ENCODE assay signal across 8 cellular contexts in the genomic region with DNA sequence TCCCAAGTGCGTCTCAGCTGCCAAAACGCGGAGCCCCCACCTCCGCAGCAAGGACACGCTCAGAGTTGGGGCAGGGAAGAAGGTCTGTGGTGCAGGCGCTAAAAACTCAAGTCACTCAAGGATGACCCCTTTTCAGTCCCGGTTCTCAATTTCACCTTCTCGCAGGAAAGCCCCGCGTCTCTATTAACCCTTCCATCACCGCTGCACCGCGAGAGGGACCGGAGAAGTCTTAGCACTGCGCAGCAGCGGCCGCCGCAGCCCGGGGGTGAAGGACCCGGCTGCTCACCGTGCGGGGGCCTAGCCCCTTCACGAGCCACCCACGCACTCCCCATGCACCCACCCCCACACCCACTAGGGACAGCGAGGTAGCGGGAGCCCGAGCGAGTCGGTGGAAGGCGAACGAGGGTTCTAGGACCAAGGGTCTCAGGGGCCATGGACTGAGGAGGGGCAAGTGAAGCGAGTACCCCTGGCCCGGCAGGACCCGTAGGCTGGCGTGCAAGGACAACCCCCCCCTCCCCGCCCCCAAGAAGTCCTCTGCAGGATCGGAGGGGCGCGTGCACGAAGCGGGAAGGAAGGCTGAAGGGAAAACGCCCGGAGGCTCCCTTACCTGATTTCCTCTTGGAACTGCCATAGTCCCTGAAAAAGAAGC.
DNase-seq lines count a peak whose midpoint lies in the region; ATAC-seq, FAIRE-seq and TF ChIP-seq lines count a peak whose summit lies in the region.

No MANE protein-coding gene starts in this region.

- WGBS in GM12878 (ENCODE audit: insufficient coverage, insufficient replicate concordance, low lambda C conversion rate, missing lambda C conversion rate), result under 1% methylated on average over 40 of the region's 43 CpGs
- WGBS in neuronal stem cell (ENCODE audit: extremely low coverage in 2 of 2, insufficient read length in 2 of 2, insufficient replicate concordance in 1 of 2), 2 donors, result no CpG with 5 or more reads among the region's 43 CpGs

- POLR2A ChIA-PET in GM12878 (lab: Charles Lee), result interaction anchor here (1.2 kb wide), 1 partner anchor 14 kb away, joined by 3 read pairs; no protein-coding TSS in a partner anchor

- CTCF ChIA-PET in GM12878 (lab: Yijun Ruan, JAX), result no interaction called here

- no peak overlapping the region for H2BK5ac ChIP-seq in neuronal stem cell (ENCODE audit: low read length)

- peak overlapping the region; percentile 95 for H3K14ac ChIP-seq in neuronal stem cell (ENCODE audit: low read length)

- H3K36me3 ChIP-seq in GM12878 (ENCODE audit: control insufficient read depth in 2 of 2, insufficient read depth in 2 of 2, low read length in 1 of 2) (no peaks in the 10 kb centered on the region), neuronal stem cell (replicated peaks in 1 of 2; ENCODE audit: control insufficient read depth in 2 of 2, insufficient read depth in 2 of 2, low read length in 2 of 2) (no peaks in the 10 kb centered on the region), WERI-Rb-1 (no peaks in the 10 kb centered on the region)

- peak overlapping the region; percentile 6 for H3K23ac ChIP-seq in neuronal stem cell (ENCODE audit: low read depth, low read length, poor library complexity)

- SMC1A ChIA-PET in GM12878 (lab: Charles Lee; ENCODE audit: uncharacterized antibody, unreplicated experiment), result no interaction called here

- H3K4me2 ChIP-seq in GM12878 (ENCODE audit: control insufficient read depth, insufficient read depth) (peak overlapping the region; percentile 60), neuronal stem cell (ENCODE audit: insufficient read depth, low read length, poor library complexity, severe bottlenecking) (peak overlapping the region; percentile 99)

- H3K79me2 ChIP-seq in GM12878 (ENCODE audit: control insufficient read depth, insufficient read depth, low read length), result peaks cover 44% of the 10 kb centered on the region

- no peak for TF ChIP-seq CTCF in GM12864 (IDR thresholded peaks at IDR 0.05; ENCODE audit: low read depth, low read length, missing control alignments)
- no peak for TF ChIP-seq CTCF in GM12878 (IDR thresholded peaks at IDR 0.05 in 2 of 3, conservative IDR thresholded peaks at IDR 0.05 in 1 of 3; ENCODE audit: control insufficient read depth in 2 of 3, extremely low read depth in 1 of 3, insufficient read depth in 1 of 3, low read depth in 3 of 3, low read length in 3 of 3)
- no peak for TF ChIP-seq CTCF in WERI-Rb-1 (IDR thresholded peaks at IDR 0.05; ENCODE audit: low read depth, low read length)

- in situ Hi-C loops in GM12878 (cut with MboI), result no loop called here

- no peaks in the 10 kb centered on the region for H3K79me1 ChIP-seq in neuronal stem cell (ENCODE audit: low read depth, low read length)

- no TSS peak for BruUV-seq in GM12878 (replicated peaks; lab: Mats Ljungman, UMichigan)

- TF ChIP-seq POLR2A in GM12878 (IDR thresholded peaks at IDR 0.05; ENCODE audit: low read depth, low read length), result peak; percentile 66

- peak overlapping the region; percentile 30 for H2AK5ac ChIP-seq in neuronal stem cell (ENCODE audit: low read depth, low read length)

- H2AFZ ChIP-seq in GM12878 (ENCODE audit: control insufficient read depth, low read depth, low read length) (peak overlapping the region; percentile 40), neuronal stem cell (ENCODE audit: low read length) (no peak overlapping the region)

- no peak for TF ChIP-seq RAD21 in GM12878 (IDR thresholded peaks at IDR 0.05; ENCODE audit: insufficient read depth, low read depth, low read length)

- H4K8ac ChIP-seq in neuronal stem cell (ENCODE audit: low read depth, low read length), result no peak overlapping the region

- peak; percentile 72 for DNase-seq in GM12864 (ENCODE audit: low read depth)
- DNase-seq in GM12878 (ENCODE audit: low read depth, low spot score), result no peak
- no peak for DNase-seq in neuronal stem cell (ENCODE audit: low spot score)
- no peak for DNase-seq in WERI-Rb-1
- no peak for DNase-seq in NCI-H524 treated with DMSO at 0.1 percent for 48 hours (lab: John Stamatoyannopoulos, UW)
- DNase-seq in NCI-H774 (lab: John Stamatoyannopoulos, UW), result no peak

- H2BK12ac ChIP-seq in neuronal stem cell (ENCODE audit: low read length), result peak overlapping the region; percentile 76

- H3K27me3 ChIP-seq in GM12878 (replicated peaks in 1 of 2; ENCODE audit: control insufficient read depth in 2 of 2, insufficient read depth in 2 of 2, low read length in 1 of 2) (no peaks in the 10 kb centered on the region), neuronal stem cell (ENCODE audit: control insufficient read depth in 3 of 3, insufficient read depth in 3 of 3, low read depth in 1 of 3, low read length in 3 of 3) (peaks cover 4 to 21% (median 6%) of the 10 kb centered on the region in 3 experiments), WERI-Rb-1 (ENCODE audit: insufficient read depth, low read depth, severe bottlenecking) (no peaks in the 10 kb centered on the region)

- peak overlapping the region; percentile 69 for H2BK15ac ChIP-seq in neuronal stem cell (ENCODE audit: low read length)

- H3K4me3 ChIP-seq in GM12864 (ENCODE audit: low read depth, low read length) (peak overlapping the region; percentile 67), GM12878 (peak overlapping the region; percentile 99), neuronal stem cell (ENCODE audit: low read length in 2 of 2) (peak overlapping the region in 1 of 2 donors; percentile 79), WERI-Rb-1 (ENCODE audit: low read depth, low read length) (no peak overlapping the region)

- FAIRE-seq in GM12878 (lab: Jason Lieb, UNC), result peak; percentile 87

- peak overlapping the region; percentile 96 for H3K18ac ChIP-seq in neuronal stem cell (ENCODE audit: low read length)

- no peaks in the 10 kb centered on the region for H4K20me1 ChIP-seq in GM12878 (ENCODE audit: control insufficient read depth, insufficient read depth)

- H3K9ac ChIP-seq in GM12878 (ENCODE audit: control insufficient read depth, insufficient read depth, low read length) (peak overlapping the region; percentile 78), neuronal stem cell (ENCODE audit: low read depth, low read length, poor library complexity) (peak overlapping the region; percentile 91)

- H3K4me1 ChIP-seq in GM12878 (ENCODE audit: control insufficient read depth, insufficient read depth, low read length), result peaks cover 45% of the 10 kb centered on the region
- peaks cover 13 to 23% of the 10 kb centered on the region in 2 donors for H3K4me1 ChIP-seq in neuronal stem cell (ENCODE audit: control insufficient read depth in 2 of 2, insufficient read depth in 1 of 2, low read depth in 1 of 2, low read length in 2 of 2)

- RAD21 ChIA-PET in GM12878 (lab: Charles Lee; ENCODE audit: unreplicated experiment), result interaction anchor here (0.6 kb wide), 1 partner anchor 27 kb away, joined by 3 read pairs; no protein-coding TSS in a partner anchor

- peak; percentile 56 for ATAC-seq in GM19468 (IDR thresholded peaks at IDR 0.05; ENCODE audit: extremely low read depth, unreplicated experiment)
- ATAC-seq in HG03469 (IDR thresholded peaks at IDR 0.05; ENCODE audit: unreplicated experiment), result peak; percentile 38
- peak; percentile 74 for ATAC-seq in GM12878

- H3K27ac ChIP-seq in GM12878 (ENCODE audit: control insufficient read depth, insufficient read depth) (peak overlapping the region; percentile 80), neuronal stem cell (replicated peaks; ENCODE audit: low read length) (no peak overlapping the region), WERI-Rb-1 (no peak overlapping the region)

- no peak overlapping the region for H2BK120ac ChIP-seq in neuronal stem cell (ENCODE audit: low read depth, low read length)

- peak; percentile 15 to 75; a peak in 3 of 4 replicates for TF ChIP-seq EP300 in GM12878 (IDR thresholded peaks at IDR 0.05; ENCODE audit: borderline replicate concordance in 1 of 2, control insufficient read depth in 1 of 2, low read depth in 2 of 2, low read length in 2 of 2)

- no peak overlapping the region for H3K4ac ChIP-seq in neuronal stem cell (ENCODE audit: low read length)

- no peak overlapping the region for H4K91ac ChIP-seq in neuronal stem cell (ENCODE audit: low read depth, low read length, poor library complexity)

- intact Hi-C loops in GM12878 (cut with micrococcal nuclease; ENCODE audit: unreplicated experiment), result loop anchor here (10.0 kb wide), 2 partner anchors 432 to 642 kb away; partner anchors contain the start of genes ITPRIP and SFR1

- H3K9me3 ChIP-seq in GM12878 (replicated peaks; ENCODE audit: control insufficient read depth, insufficient read depth, low read length), result no peaks in the 10 kb centered on the region
- H3K9me3 ChIP-seq in neuronal stem cell (replicated peaks in 1 of 2; ENCODE audit: control insufficient read depth in 2 of 2, insufficient read depth in 1 of 2, low read depth in 1 of 2, low read length in 2 of 2), result peaks cover 0 to 2% of the 10 kb centered on the region in 2 donors
- no peaks in the 10 kb centered on the region for H3K9me3 ChIP-seq in WERI-Rb-1 (ENCODE audit: severe bottlenecking)

TF ChIP-seq in GM12878, 131 proteins besides CTCF, POLR2A, EP300 and RAD21 (continues in another document):
- no peak for TF ChIP-seq CEBPB (IDR thresholded peaks at IDR 0.05; ENCODE audit: borderline replicate concordance in 1 of 2, low read depth in 2 of 2, low read length in 2 of 2)
- no peak for TF ChIP-seq ZSCAN29 (IDR thresholded peaks at IDR 0.05)
- no peak for TF ChIP-seq NR2C2 (IDR thresholded peaks at IDR 0.05; ENCODE audit: borderline replicate concordance, control insufficient read depth, insufficient read length, low read depth)
- no peak for TF ChIP-seq SMC3 (IDR thresholded peaks at IDR 0.05; ENCODE audit: borderline replicate concordance, low read length)
- TF ChIP-seq EZH2 (IDR thresholded peaks at IDR 0.05; ENCODE audit: borderline replicate concordance, control insufficient read depth, low read depth, low read length), result no peak
- no peak for TF ChIP-seq ELK1 (IDR thresholded peaks at IDR 0.05; ENCODE audit: low read depth, low read length)
